Comparison of ENCODE assay signal across 21 cellular contexts in the genomic region with DNA sequence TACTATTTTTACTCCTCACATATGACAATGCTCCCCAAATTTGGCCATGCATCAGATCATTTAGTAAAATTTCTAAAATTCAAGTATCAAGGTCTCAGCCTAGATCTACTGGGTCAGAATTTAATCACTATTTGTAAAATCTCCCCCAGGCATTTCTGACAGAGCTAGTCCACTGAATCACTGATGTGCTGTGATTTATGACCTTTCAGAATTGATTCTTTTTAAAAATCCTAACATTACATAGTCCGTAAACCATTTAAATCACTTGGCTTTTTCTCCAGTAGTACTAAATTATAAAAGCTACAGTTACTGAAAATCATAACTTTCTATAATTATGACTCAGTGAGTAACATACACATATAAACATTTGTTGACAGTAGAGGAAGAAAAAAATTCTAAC.
DNase-seq lines count a peak whose midpoint lies in the region; ATAC-seq and TF ChIP-seq lines count a peak whose summit lies in the region.
"Had no signal": no experiment of that assay in that cellular context is flagged by ENCODE, and none has a peak within 500 bp of the region (broad histone marks: within the 10 kb centered on the region; RNA-seq: fewer than 3 reads in every experiment).

No MANE protein-coding gene starts in this region.

- peaks cover 17% of the 10 kb centered on the region for H3K4me1 ChIP-seq in CD4-positive, alpha-beta memory T cell (ENCODE audit: insufficient read depth, low read length)
- H3K4me1 ChIP-seq in sigmoid colon (peaks cover 0 to 78% (median 59%) of the 10 kb centered on the region in 4 donors), adrenal gland (replicated peaks in 1 of 2) (peaks cover 16 to 57% of the 10 kb centered on the region in 2 donors)
- peaks cover 0 to 3% of the 10 kb centered on the region in 2 donors for H3K4me1 ChIP-seq in naive thymus-derived CD4-positive, alpha-beta T cell (ENCODE audit: control insufficient read depth in 2 of 2, insufficient read depth in 2 of 2, low read length in 2 of 2)
- H3K4me1 ChIP-seq: breast epithelium had no signal

- WGBS in sigmoid colon, 2 donors = 86 to 89% methylated on average over 1 of the region's 1 CpG
- 37 to 47% (median 42%) methylated on average over 1 of the region's 1 CpG for WGBS in adrenal gland, 4 donors

- H3K27me3 Mint-ChIP-seq in CD4-positive, alpha-beta memory T cell = no peaks in the 10 kb centered on the region
- H3K27me3 Mint-ChIP-seq in chondrocyte (ENCODE audit: low read depth) (no peaks in the 10 kb centered on the region), nephron progenitor cell (ENCODE audit: low read depth, poor library complexity) (no peaks in the 10 kb centered on the region)
- H3K27me3 Mint-ChIP-seq in naive thymus-derived CD4-positive, alpha-beta T cell = no peaks in the 10 kb centered on the region

- no peak overlapping the region for H3K4me3 Mint-ChIP-seq in CD4-positive, alpha-beta memory T cell
- H3K4me3 Mint-ChIP-seq in chondrocyte (ENCODE audit: unreplicated experiment) = no peak overlapping the region
- H3K4me3 Mint-ChIP-seq in naive thymus-derived CD4-positive, alpha-beta T cell = no peak overlapping the region
- no peak overlapping the region for H3K4me3 Mint-ChIP-seq in nephron progenitor cell
- H3K4me3 Mint-ChIP-seq: WTC11 had no signal

- no peak for TF ChIP-seq EP300 in sigmoid colon (IDR thresholded peaks at IDR 0.05)

- CTCF ChIA-PET in CD4-positive, alpha-beta memory T cell (lab: Charles Lee; ENCODE audit: partially characterized antibody) = interaction anchor here (1.5 to 14.1 kb wide), 2 partner anchors 221 to 231 kb away, joined by 3 to 255 read pairs; no protein-coding TSS in a partner anchor
- CTCF ChIA-PET in naive thymus-derived CD4-positive, alpha-beta T cell (lab: Charles Lee) = interaction anchor here (1.7 to 2.5 kb wide), 2 partner anchors 19 to 232 kb away, joined by 3 to 12 read pairs; no protein-coding TSS in a partner anchor

- peaks cover 7 to 8% (median 8%) of the 10 kb centered on the region in 4 donors for H3K4me1 Mint-ChIP-seq in CD4-positive, alpha-beta memory T cell
- peaks cover 28% of the 10 kb centered on the region for H3K4me1 Mint-ChIP-seq in chondrocyte (ENCODE audit: low read depth)
- H3K4me1 Mint-ChIP-seq in naive thymus-derived CD4-positive, alpha-beta T cell = peaks cover 0 to 4% (median 0%) of the 10 kb centered on the region in 7 donors
- H3K4me1 Mint-ChIP-seq in nephron progenitor cell = no peaks in the 10 kb centered on the region
- H3K4me1 Mint-ChIP-seq: WTC11 had no signal

- no peaks in the 10 kb centered on the region for H3K9me3 Mint-ChIP-seq in CD4-positive, alpha-beta memory T cell
- H3K9me3 Mint-ChIP-seq in chondrocyte (ENCODE audit: low read depth) (no peaks in the 10 kb centered on the region), nephron progenitor cell (no peaks in the 10 kb centered on the region)
- no peaks in the 10 kb centered on the region for H3K9me3 Mint-ChIP-seq in naive thymus-derived CD4-positive, alpha-beta T cell
- H3K9me3 Mint-ChIP-seq: WTC11 had no signal

- no peak overlapping the region for H3K27ac ChIP-seq in CD4-positive, alpha-beta memory T cell (ENCODE audit: low read depth, low read length)
- peak overlapping the region; percentile 79 to 90 (median 84) for H3K27ac ChIP-seq in sigmoid colon
- H3K27ac ChIP-seq in naive thymus-derived CD4-positive, alpha-beta T cell (ENCODE audit: low read depth, low read length) = no peak overlapping the region
- peak overlapping the region in 2 of 5 donors; percentile 17 to 73 for H3K27ac ChIP-seq in adrenal gland
- H3K27ac ChIP-seq: lower lobe of right lung had no signal

- no peaks in the 10 kb centered on the region for H3K27me3 ChIP-seq in CD4-positive, alpha-beta memory T cell (ENCODE audit: insufficient read depth, low read length)
- no peaks in the 10 kb centered on the region for H3K27me3 ChIP-seq in sigmoid colon
- no peaks in the 10 kb centered on the region for H3K27me3 ChIP-seq in naive thymus-derived CD4-positive, alpha-beta T cell (ENCODE audit: control insufficient read depth in 2 of 2, insufficient read depth in 2 of 2, low read length in 2 of 2)
- no peaks in the 10 kb centered on the region for H3K27me3 ChIP-seq in adrenal gland
- H3K27me3 ChIP-seq: breast epithelium, right lobe of liver had no signal

- POLR2A ChIA-PET in CD4-positive, alpha-beta memory T cell (lab: Charles Lee; ENCODE audit: partially characterized antibody) = no interaction called here
- POLR2A ChIA-PET in naive thymus-derived CD4-positive, alpha-beta T cell (lab: Charles Lee) = no interaction called here

- ATAC-seq in naive thymus-derived CD4-positive, alpha-beta T cell = no peak
- ATAC-seq in HG02763 (IDR thresholded peaks at IDR 0.05; ENCODE audit: unreplicated experiment) = no peak
- ATAC-seq: lower lobe of right lung, right lobe of liver, WTC11 had no signal

- H3K27ac Mint-ChIP-seq in CD4-positive, alpha-beta memory T cell = peak overlapping the region in 4 of 7 donors; percentile 3 to 26 (median 18)
- peak overlapping the region; percentile 46 for H3K27ac Mint-ChIP-seq in chondrocyte (ENCODE audit: unreplicated experiment)
- no peak overlapping the region for H3K27ac Mint-ChIP-seq in naive thymus-derived CD4-positive, alpha-beta T cell
- H3K27ac Mint-ChIP-seq in nephron progenitor cell = no peak overlapping the region
- H3K27ac Mint-ChIP-seq: WTC11 had no signal

- no peaks in the 10 kb centered on the region for H3K9me3 ChIP-seq in CD4-positive, alpha-beta memory T cell (ENCODE audit: control insufficient read depth in 1 of 2, low read length in 2 of 2)
- H3K9me3 ChIP-seq in sigmoid colon (no peaks in the 10 kb centered on the region), adrenal gland (replicated peaks in 1 of 3) (no peaks in the 10 kb centered on the region)
- H3K9me3 ChIP-seq in naive thymus-derived CD4-positive, alpha-beta T cell (ENCODE audit: control insufficient read depth in 2 of 3, low read length in 3 of 3) = no peaks in the 10 kb centered on the region
- H3K9me3 ChIP-seq: breast epithelium, HAP-1, lower lobe of right lung, right lobe of liver, thoracic aorta had no signal

- intact Hi-C loops in CD4-positive, alpha-beta memory T cell (cut with micrococcal nuclease) = loop anchor here (5.0 kb wide), 1 partner anchor 114 kb away; no protein-coding TSS in a partner anchor
- intact Hi-C loops in sigmoid colon (cut with DNase I) = no loop called here
- intact Hi-C loops in naive thymus-derived CD4-positive, alpha-beta T cell (cut with micrococcal nuclease) = loop anchor here (5.0 kb wide), 2 partner anchors 119 to 324 kb away; a partner anchor contains a TSS
- intact Hi-C loops in adrenal gland (cut with DNase I) = loop anchor here (5.0 to 10.0 kb wide), 2 partner anchors 76 to 229 kb away; no protein-coding TSS in a partner anchor

- no peak overlapping the region for H3K4me3 ChIP-seq in CD4-positive, alpha-beta memory T cell (ENCODE audit: low read length in 2 of 2)
- H3K4me3 ChIP-seq in sigmoid colon (no peak overlapping the region), adrenal gland (no peak overlapping the region)
- H3K4me3 ChIP-seq in naive thymus-derived CD4-positive, alpha-beta T cell (ENCODE audit: low read length) = no peak overlapping the region
- H3K4me3 ChIP-seq: breast epithelium, HAP-1, lower lobe of right lung, right lobe of liver, thoracic aorta had no signal

- peaks cover 14 to 26% of the 10 kb centered on the region in 2 donors for H3K36me3 Mint-ChIP-seq in CD4-positive, alpha-beta memory T cell
- H3K36me3 Mint-ChIP-seq in chondrocyte (ENCODE audit: low read depth) (peaks cover 8% of the 10 kb centered on the region), nephron progenitor cell (ENCODE audit: low read depth) (peaks cover 15% of the 10 kb centered on the region)
- H3K36me3 Mint-ChIP-seq in naive thymus-derived CD4-positive, alpha-beta T cell = peaks cover 0 to 15% (median 8%) of the 10 kb centered on the region in 5 donors
- H3K36me3 Mint-ChIP-seq: WTC11 had no signal

- no peak for TF ChIP-seq POLR2A in sigmoid colon (IDR thresholded peaks at IDR 0.05)
- TF ChIP-seq POLR2A in adrenal gland (IDR thresholded peaks at IDR 0.05) = no peak

- no peak for TF ChIP-seq CTCF in chondrocyte (IDR thresholded peaks at IDR 0.05)
- no peak for TF ChIP-seq CTCF in sigmoid colon (IDR thresholded peaks at IDR 0.05)
- TF ChIP-seq CTCF in adrenal gland (IDR thresholded peaks at IDR 0.05) = no peak
- TF ChIP-seq CTCF in nephron progenitor cell (IDR thresholded peaks at IDR 0.05) = no peak

- H3K36me3 ChIP-seq in CD4-positive, alpha-beta memory T cell (ENCODE audit: insufficient read depth, low read length) = peaks cover 7% of the 10 kb centered on the region
- H3K36me3 ChIP-seq in sigmoid colon (peaks cover 0 to 9% (median 1%) of the 10 kb centered on the region in 4 donors), adrenal gland (replicated peaks in 1 of 2) (peaks cover 0 to 28% of the 10 kb centered on the region in 2 donors)
- H3K36me3 ChIP-seq in naive thymus-derived CD4-positive, alpha-beta T cell (ENCODE audit: control insufficient read depth in 2 of 3, insufficient read depth in 3 of 3, low read length in 3 of 3) = peaks cover 0 to 22% (median 4%) of the 10 kb centered on the region in 3 experiments
- H3K36me3 ChIP-seq: breast epithelium, HAP-1 had no signal

- DNase-seq in CD4-positive, alpha-beta memory T cell = no peak
- DNase-seq in NCI-H226 (peak; percentile 18), chondrocyte (ENCODE audit: low spot score) (no peak), sigmoid colon (no peak), adrenal gland (no peak), nephron progenitor cell (no peak)
- DNase-seq in naive thymus-derived CD4-positive, alpha-beta T cell = no peak
- DNase-seq: activated CD4-positive, alpha-beta T cell treated with anti-CD3 and anti-CD28 coated beads, Interleukin-2, amount 50 U/mL, for 4 hours; activated gamma-delta T cell treated with Interleukin-2 at 50 U/mL for 16 hours; DND-41; hypothalamus; lower lobe of right lung; NCI-H1694; NCI-H2171 treated with DMSO at 0.1 percent for 48 hours; NCI-H774; right lobe of liver had no signal

Comparison
In these comparisons a context has a peak if more than half of its experiments do, and no peak if none do; other contexts are left out.
1. H3K27ac ChIP-seq: peak in sigmoid colon (4 of 4); none in CD4-positive, alpha-beta memory T cell (single experiment) and naive thymus-derived CD4-positive, alpha-beta T cell (single experiment).
2. H3K27ac Mint-ChIP-seq: peak in CD4-positive, alpha-beta memory T cell (4 of 7) and chondrocyte (single experiment); none in naive thymus-derived CD4-positive, alpha-beta T cell (0 of 9) and nephron progenitor cell (single experiment).